ENCODE assay signal across 25 cellular contexts in the genomic region with DNA sequence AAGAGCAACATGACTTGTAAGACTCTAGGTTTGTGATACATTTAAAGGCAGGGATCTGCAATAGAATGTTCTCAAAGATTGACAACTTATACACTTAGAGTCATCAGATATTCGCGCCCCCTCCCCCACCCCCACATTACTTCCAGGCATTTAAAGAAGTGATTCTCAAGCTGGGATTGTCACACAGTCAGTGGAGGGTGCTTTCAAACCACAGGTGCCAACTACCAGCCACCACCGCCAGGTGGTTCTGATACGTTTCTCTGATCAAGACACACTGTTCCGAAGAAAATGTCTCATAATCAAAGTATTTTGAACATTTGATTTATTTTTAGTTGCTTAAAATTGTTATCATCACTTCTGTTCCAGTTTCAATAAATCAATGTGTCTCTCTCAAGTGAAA.
"Had no signal": no experiment of that assay in that cellular context is flagged by ENCODE, and none has a peak within 500 bp of the region (broad histone marks: within the 10 kb centered on the region; RNA-seq: fewer than 3 reads in every experiment).

No MANE protein-coding gene starts in this region.

- ATAC-seq: activated CD8-positive, alpha-beta T cell treated with anti-CD3 and anti-CD28 coated beads for 36 hours; activated T-cell treated with anti-CD3 and anti-CD28 coated beads, Interleukin-2, amount 50 U/mL, for 72 hours; K562; PC-3; T-cell had no signal

- DNase-seq: activated CD4-positive, CD25-positive, alpha-beta regulatory T cell; activated CD8-positive, alpha-beta memory T cell treated with anti-CD3 and anti-CD28 coated beads, Interleukin-2, amount 50 U/mL, for 4 hours; activated CD8-positive, alpha-beta T cell treated with anti-CD3 and anti-CD28 coated beads for 36 hours; activated gamma-delta T cell treated with Interleukin-2 at 50 U/mL for 16 hours; activated naive CD4-positive, alpha-beta T cell treated with anti-CD3 and anti-CD28 coated beads, Interleukin-2, amount 10 ng/mL, durations not matched to agents 7 days and 5 days; activated naive CD8-positive, alpha-beta T cell treated with anti-CD3 and anti-CD28 coated beads for 36 hours; activated T-cell treated with anti-CD3 and anti-CD28 coated beads, Interleukin-2, amount 50 U/mL, for 72 hours; brain microvascular endothelial cell; cerebellar nuclear complex; MV-4-11; NCI-H1092 treated with DMSO at 0.1 percent for 48 hours; NCI-H1417 treated with DMSO at 0.1 percent for 48 hours; NCI-H1694; NCI-H2029; NCI-H345; NCI-H510A treated with DMSO at 0.1 percent for 48 hours; NCI-H69; NK-92 treated with Interleukin-12 subunit alpha and Interleukin-12 subunit beta, amount 100 ng/mL, for 24 hours; PC-3; SHP77 treated with DMSO at 0.1 percent for 48 hours; T-cell had no signal

- H3K4me3 ChIP-seq: cardiac muscle cell, K562 had no signal

- H3K4me1 Mint-ChIP-seq: activated naive CD4-positive, alpha-beta T cell treated with anti-CD3 and anti-CD28 coated beads, Interleukin-2, amount 10 ng/mL, durations not matched to agents 7 days and 5 days had no signal

- H3K4me3 Mint-ChIP-seq: activated CD8-positive, alpha-beta T cell treated with anti-CD3 and anti-CD28 coated beads for 36 hours; activated naive CD4-positive, alpha-beta T cell treated with anti-CD3 and anti-CD28 coated beads, Interleukin-2, amount 10 ng/mL, durations not matched to agents 7 days and 5 days; activated naive CD8-positive, alpha-beta T cell treated with anti-CD3 and anti-CD28 coated beads for 36 hours; activated T-cell treated with anti-CD3 and anti-CD28 coated beads, Interleukin-2, amount 50 U/mL, for 72 hours; T-cell had no signal

- H3K9me3 Mint-ChIP-seq: activated CD8-positive, alpha-beta T cell treated with anti-CD3 and anti-CD28 coated beads for 36 hours; activated naive CD4-positive, alpha-beta T cell treated with anti-CD3 and anti-CD28 coated beads, Interleukin-2, amount 10 ng/mL, durations not matched to agents 7 days and 5 days; activated naive CD8-positive, alpha-beta T cell treated with anti-CD3 and anti-CD28 coated beads for 36 hours; activated T-cell treated with anti-CD3 and anti-CD28 coated beads, Interleukin-2, amount 50 U/mL, for 72 hours; activated T-helper 2 cell treated with anti-CD3 and anti-CD28 coated beads, Interferon-gamma antibody, Interleukin-2, Interleukin-4, amounts not matched to agents 10 μg/mL and 5 μg/mL and 100 μg/mL, durations not matched to agents 14 hours and 24 hours and 36 hours; T-cell had no signal

- H3K27me3 ChIP-seq: brain microvascular endothelial cell, cardiac muscle cell had no signal

- H3K36me3 ChIP-seq: cardiac muscle cell had no signal

- H3K27ac ChIP-seq: brain microvascular endothelial cell, cardiac muscle cell, VCaP had no signal

- H3K27me3 Mint-ChIP-seq: activated CD8-positive, alpha-beta T cell treated with anti-CD3 and anti-CD28 coated beads for 36 hours; activated naive CD4-positive, alpha-beta T cell treated with anti-CD3 and anti-CD28 coated beads, Interleukin-2, amount 10 ng/mL, durations not matched to agents 7 days and 5 days; activated naive CD8-positive, alpha-beta T cell treated with anti-CD3 and anti-CD28 coated beads for 36 hours; T-cell had no signal

- H3K27ac Mint-ChIP-seq: activated naive CD4-positive, alpha-beta T cell treated with anti-CD3 and anti-CD28 coated beads, Interleukin-2, amount 10 ng/mL, durations not matched to agents 7 days and 5 days; activated naive CD8-positive, alpha-beta T cell treated with anti-CD3 and anti-CD28 coated beads for 36 hours; activated T-cell treated with anti-CD3 and anti-CD28 coated beads, Interleukin-2, amount 50 U/mL, for 72 hours; activated T-helper 2 cell treated with anti-CD3 and anti-CD28 coated beads, Interferon-gamma antibody, Interleukin-2, Interleukin-4, amounts not matched to agents 10 μg/mL and 5 μg/mL and 100 μg/mL, durations not matched to agents 14 hours and 24 hours and 36 hours had no signal
